In genomic region chr2:23521060-23521459, GRCh38 we compare ENCODE assay signal across 22 cellular contexts.
"Had no signal": no experiment of that assay in that cellular context is flagged by ENCODE, and none has a peak within 500 bp of the region (broad histone marks: within the 10 kb centered on the region; RNA-seq: fewer than 3 reads in every experiment).

No MANE protein-coding gene starts in this region.

- H3K4me3 ChIP-seq: cardiac muscle cell, SK-N-MC had no signal

- H3K27me3 ChIP-seq: brain microvascular endothelial cell, cardiac muscle cell had no signal

- DNase-seq: activated CD4-positive, alpha-beta memory T cell treated with anti-CD3 and anti-CD28 coated beads for 36 hours; activated CD4-positive, alpha-beta T cell treated with anti-CD3 and anti-CD28 coated beads, Interleukin-2, amount 10 ng/mL, durations not matched to agents 7 days and 5 days; activated CD4-positive, CD25-positive, alpha-beta regulatory T cell; activated CD8-positive, alpha-beta memory T cell treated with anti-CD3 and anti-CD28 coated beads for 24 hours; activated effector memory CD4-positive, alpha-beta T cell treated with anti-CD3 and anti-CD28 coated beads, Interleukin-2, amount 50 U/mL, for 16 hours; activated naive CD4-positive, alpha-beta T cell treated with Interleukin-2 at 50 U/mL for 16 hours; activated T-cell treated with anti-CD3 and anti-CD28 coated beads, Interleukin-2, amount 50 U/mL, for 4 hours; brain microvascular endothelial cell; cerebellar nuclear complex; NCI-H1048; NCI-H187 treated with DMSO at 0.1 percent for 48 hours; NCI-H2081 treated with DMSO at 0.1 percent for 48 hours; NCI-H446; NCI-H524; PC-3; SIG-M5; T-cell; T-helper 2 cell; T1000 had no signal

- H3K36me3 ChIP-seq: brain microvascular endothelial cell, cardiac muscle cell had no signal

- ATAC-seq: activated T-cell treated with anti-CD3 and anti-CD28 coated beads, Interleukin-2, amount 50 U/mL, for 4 hours; PC-3; T-cell had no signal

- H3K27ac ChIP-seq: brain microvascular endothelial cell, cardiac muscle cell, SK-N-MC, VCaP had no signal
